ENCODE assay signal across 18 cellular contexts in the genomic region with DNA sequence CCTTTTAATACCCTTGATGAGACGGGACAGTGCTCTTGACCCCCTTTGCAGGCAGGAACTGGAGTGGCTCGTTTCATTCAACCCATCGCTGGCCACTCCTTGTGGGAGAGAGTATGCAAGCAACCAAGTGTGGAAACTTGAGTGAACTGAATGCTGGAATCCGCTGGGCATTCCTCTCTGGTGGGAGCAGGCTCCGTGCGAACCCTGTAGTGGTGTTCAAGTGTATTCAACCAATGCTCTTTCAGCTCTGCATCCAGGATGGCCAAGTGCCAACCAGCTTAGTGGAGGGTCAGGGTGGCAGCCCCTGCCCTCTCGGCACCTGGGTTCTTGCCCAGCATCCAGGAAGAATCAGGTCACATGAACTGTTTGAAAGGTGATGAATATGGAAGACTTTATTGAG. TPM values are rescaled to one million over a fixed set of nuclear protein-coding genes. Genes with fewer than 3 reads are reported as not detected.
DNase-seq lines count a peak whose midpoint lies in the region; ATAC-seq and TF ChIP-seq lines count a peak whose summit lies in the region.
"Had no signal": no experiment of that assay in that cellular context is flagged by ENCODE, and none has a peak within 500 bp of the region (broad histone marks: within the 10 kb centered on the region; RNA-seq: fewer than 3 reads in every experiment).

No MANE protein-coding gene starts in this region.

- H3K27ac ChIP-seq in C4-2B (peak overlapping the region; percentile 71; the same call in 1 of the 2 replicates), trophoblast cell (ENCODE audit: low read depth, low read length) (no peak overlapping the region)
- H3K27ac ChIP-seq: BLaER1 had no signal

- H3K9ac ChIP-seq in trophoblast cell (ENCODE audit: low read length), result no peak overlapping the region
- H3K9ac ChIP-seq: BLaER1 had no signal

- ATAC-seq in stimulated activated memory B cell treated with anti-CD40 and anti-IgM and Interleukin-4, amounts not matched to agents 10 μg/mL and 1 μg/mL and 100 μg/mL, for 72 hours, result peak; percentile 34
- ATAC-seq in HG02678 (IDR thresholded peaks at IDR 0.05; ENCODE audit: unreplicated experiment), result no peak
- ATAC-seq: CD8-positive, alpha-beta T cell had no signal

- H3K4me3 ChIP-seq in trophoblast cell (ENCODE audit: low read depth, low read length), result no peak overlapping the region
- H3K4me3 ChIP-seq: BLaER1 had no signal

- peak overlapping the region; percentile 74 for H3K14ac ChIP-seq in trophoblast cell (ENCODE audit: low read length)

- peak overlapping the region; percentile 71 for H4K91ac ChIP-seq in trophoblast cell (ENCODE audit: low read depth, low read length)

- H2BK12ac ChIP-seq in trophoblast cell (ENCODE audit: low read length), result peak overlapping the region; percentile 89

- no peak overlapping the region for H3K18ac ChIP-seq in trophoblast cell (ENCODE audit: low read length)

- TF ChIP-seq CTCF in C4-2B (conservative IDR thresholded peaks at IDR 0.05), result no peak

- H3K9me3 Mint-ChIP-seq in stimulated activated memory B cell treated with anti-CD40 and anti-IgM and Interleukin-4, amounts not matched to agents 10 μg/mL and 1 μg/mL and 100 μg/mL, for 72 hours, result no peaks in the 10 kb centered on the region
- H3K9me3 Mint-ChIP-seq: CD4-positive, alpha-beta T cell; CD8-positive, alpha-beta T cell had no signal

- H2AK5ac ChIP-seq in trophoblast cell (ENCODE audit: low read length), result peak overlapping the region; percentile 27

- peaks cover 8% of the 10 kb centered on the region for H3K4me1 Mint-ChIP-seq in stimulated activated memory B cell treated with anti-CD40 and anti-IgM and Interleukin-4, amounts not matched to agents 10 μg/mL and 1 μg/mL and 100 μg/mL, for 72 hours

- peaks cover 0 to 2% of the 10 kb centered on the region in 2 experiments for H3K36me3 ChIP-seq in trophoblast cell (ENCODE audit: control insufficient read depth in 1 of 2, insufficient read depth in 2 of 2, low read length in 2 of 2)
- H3K36me3 ChIP-seq: BE2C, BLaER1 had no signal

- peak overlapping the region; percentile 26 for H2BK5ac ChIP-seq in trophoblast cell (ENCODE audit: low read depth, low read length, poor library complexity)

- no peak overlapping the region for H3K4me2 ChIP-seq in trophoblast cell (ENCODE audit: low read length)
- H3K4me2 ChIP-seq: BLaER1 had no signal

- DNase-seq in trophoblast cell (no peak), putamen (ENCODE audit: low spot score) (no peak), OCI-M1 (lab: John Stamatoyannopoulos, UW) (no peak)
- DNase-seq: 8988T; ACHN; BE2C; C1 segment of cervical spinal cord; Caco-2; Calu3; CD4-positive, alpha-beta T cell; CD8-positive, alpha-beta T cell; DMS79 treated with DMSO at 0.1 percent for 48 hours; GF-D8 had no signal

- peaks cover 8% of the 10 kb centered on the region for H3K79me2 ChIP-seq in trophoblast cell (ENCODE audit: control insufficient read depth, insufficient read depth, low read length, poor library complexity)

- peaks cover 37% of the 10 kb centered on the region for H3K27me3 Mint-ChIP-seq in stimulated activated memory B cell treated with anti-CD40 and anti-IgM and Interleukin-4, amounts not matched to agents 10 μg/mL and 1 μg/mL and 100 μg/mL, for 72 hours

- H3K27me3 ChIP-seq in trophoblast cell (ENCODE audit: insufficient read depth, low read length), result no peaks in the 10 kb centered on the region
- H3K27me3 ChIP-seq: BLaER1 had no signal

- no peak overlapping the region for H3K4me3 Mint-ChIP-seq in stimulated activated memory B cell treated with anti-CD40 and anti-IgM and Interleukin-4, amounts not matched to agents 10 μg/mL and 1 μg/mL and 100 μg/mL, for 72 hours
- H3K4me3 Mint-ChIP-seq: CD4-positive, alpha-beta T cell; CD8-positive, alpha-beta T cell had no signal

- H3K9me3 ChIP-seq in trophoblast cell (ENCODE audit: insufficient read depth, low read depth, low read length), result peaks cover 1% of the 10 kb centered on the region
- H3K9me3 ChIP-seq: BE2C, Caco-2 had no signal

- no peak overlapping the region for H3K4ac ChIP-seq in trophoblast cell (ENCODE audit: low read depth, low read length)

- peaks cover 33% of the 10 kb centered on the region for H3K79me1 ChIP-seq in trophoblast cell (ENCODE audit: low read length)

- no CpG with 5 or more reads among the region's 7 CpGs for WGBS in trophoblast cell (ENCODE audit: extremely low coverage, insufficient coverage, insufficient read length)

- peaks cover 0 to 14% of the 10 kb centered on the region in 2 experiments for H3K4me1 ChIP-seq in trophoblast cell (ENCODE audit: control insufficient read depth in 1 of 2, insufficient read depth in 2 of 2, low read length in 2 of 2)
- H3K4me1 ChIP-seq: BE2C, BLaER1, Caco-2 had no signal

- peak overlapping the region; percentile 55 for H2BK120ac ChIP-seq in trophoblast cell (ENCODE audit: insufficient read depth, low read length, poor library complexity)

- no peak overlapping the region for H4K12ac ChIP-seq in trophoblast cell (ENCODE audit: low read depth, low read length)

- no peak overlapping the region for H3K23ac ChIP-seq in trophoblast cell (ENCODE audit: low read length)

- H3K27ac Mint-ChIP-seq in stimulated activated memory B cell treated with anti-CD40 and anti-IgM and Interleukin-4, amounts not matched to agents 10 μg/mL and 1 μg/mL and 100 μg/mL, for 72 hours, result no peak overlapping the region
- H3K27ac Mint-ChIP-seq: CD4-positive, alpha-beta T cell; CD8-positive, alpha-beta T cell had no signal

- no peak overlapping the region for H2AFZ ChIP-seq in trophoblast cell (ENCODE audit: insufficient read depth, low read length, poor library complexity)

- H3K36me3 Mint-ChIP-seq in stimulated activated memory B cell treated with anti-CD40 and anti-IgM and Interleukin-4, amounts not matched to agents 10 μg/mL and 1 μg/mL and 100 μg/mL, for 72 hours, result no peaks in the 10 kb centered on the region
- H3K36me3 Mint-ChIP-seq: CD8-positive, alpha-beta T cell had no signal

- H4K8ac ChIP-seq in trophoblast cell (ENCODE audit: low read depth, low read length), result no peak overlapping the region

RNA-seq across cellular contexts. Expression of a gene that starts 3.3 kb away (rescaled TPM):
- 18.6 and 19.2 TPM in 2 replicates for polyA plus RNA-seq in trophoblast cell (2013)
- polyA plus RNA-seq: AG04450 had no signal

RNA-seq across cellular contexts. Expression of a gene that starts 57.4 kb away (rescaled TPM):
- 8.7 and 9.9 TPM in 2 replicates for polyA plus RNA-seq in trophoblast cell (2013)
